In genomic region chr9:69066955-69067354, GRCh38 we compare ENCODE assay signal across 21 cellular contexts. TPM values are rescaled to one million over a fixed set of nuclear protein-coding genes. Genes with fewer than 3 reads are reported as not detected.
"Had no signal": no experiment of that assay in that cellular context is flagged by ENCODE, and none has a peak within 500 bp of the region (broad histone marks: within the 10 kb centered on the region; RNA-seq: fewer than 3 reads in every experiment).

No MANE protein-coding gene starts in this region.

- H3K4me1 ChIP-seq: foreskin keratinocyte, parathyroid adenoma, sigmoid colon had no signal

- H3K79me2 ChIP-seq: parathyroid adenoma had no signal

- H2AFZ ChIP-seq: parathyroid adenoma had no signal

- ATAC-seq: activated CD4-positive, alpha-beta T cell treated with anti-CD3 and anti-CD28 coated beads for 36 hours; effector memory CD8-positive, alpha-beta T cell; foreskin keratinocyte; natural killer cell had no signal

- H3K27ac ChIP-seq: cardiac muscle cell, epithelial cell of prostate, foreskin keratinocyte, neutrophil, parathyroid adenoma, sigmoid colon, tibial artery had no signal

- FAIRE-seq: urothelium cell line had no signal

- H3K9ac ChIP-seq: parathyroid adenoma had no signal

- H3K27me3 ChIP-seq: cardiac muscle cell, foreskin keratinocyte, neutrophil, sigmoid colon, tibial artery had no signal

- DNase-seq: activated CD4-positive, alpha-beta memory T cell treated with anti-CD3 and anti-CD28 coated beads for 36 hours; activated CD4-positive, alpha-beta T cell treated with anti-CD3 and anti-CD28 coated beads for 36 hours; activated T-cell treated with anti-CD3 and anti-CD28 coated beads for 4 hours; effector memory CD8-positive, alpha-beta T cell; foreskin keratinocyte; immature natural killer cell; mesenchymal stem cell; natural killer cell; sigmoid colon; stimulated activated naive CD4-positive, alpha-beta T cell treated with Interleukin-2 at 50 U/mL for 16 hours; tibial artery had no signal

- H3K4me3 ChIP-seq: cardiac muscle cell, sigmoid colon, tibial artery had no signal

- H3K9me3 ChIP-seq: neutrophil, sigmoid colon, tibial artery had no signal

RNA-seq across cellular contexts. Expression of gene PRKACG, which starts 53.0 kb away (rescaled TPM):
- total RNA-seq: activated CD4-positive, alpha-beta memory T cell treated with anti-CD3 and anti-CD28 coated beads for 36 hours; activated CD4-positive, alpha-beta T cell treated with anti-CD3 and anti-CD28 coated beads for 36 hours; activated T-helper 1 cell treated with anti-CD3 and anti-CD28 coated beads, Interleukin-12 subunit alpha, Interleukin-12 subunit beta, Interleukin-2, Interleukin-4 antibody, amounts not matched to agents 30 ng/mL and 10 ng/mL and 1 ng/mL, durations not matched to agents 14 hours and 24 hours and 36 hours; cardiac muscle cell; dermis microvascular lymphatic vessel endothelial cell; fibroblast of lung; foreskin keratinocyte; liver; natural killer cell; sigmoid colon; subcutaneous adipose tissue had no signal
- polyA plus RNA-seq: fibroblast of lung, foreskin keratinocyte, immature natural killer cell, liver, sigmoid colon had no signal
